In genomic region chr6:5143625-5144311, GRCh38 we compare ENCODE assay signal across 8 cellular contexts. TPM values are rescaled to one million over a fixed set of nuclear protein-coding genes. Genes with fewer than 3 reads are reported as not detected.
DNase-seq lines count a peak whose midpoint lies in the region; ATAC-seq, FAIRE-seq and TF ChIP-seq lines count a peak whose summit lies in the region.

No MANE protein-coding gene starts in this region.

- H3K9ac ChIP-seq in HepG2 (ENCODE audit: insufficient read depth, low read depth, low read length): no peak overlapping the region

- H3K4me3 Mint-ChIP-seq in activated CD4-positive, alpha-beta T cell treated with anti-CD3 and anti-CD28 coated beads for 36 hours: no peak overlapping the region

- no peaks in the 10 kb centered on the region for H3K4me1 Mint-ChIP-seq in activated CD4-positive, alpha-beta T cell treated with anti-CD3 and anti-CD28 coated beads for 36 hours

- peak; percentile 93 for TF ChIP-seq CTCF in HepG2 (CRISPR knock-in tag; IDR thresholded peaks at IDR 0.05)

- H4K20me1 ChIP-seq in HepG2 (ENCODE audit: insufficient read depth, low read length): no peaks in the 10 kb centered on the region

- H3K27me3 Mint-ChIP-seq in activated CD4-positive, alpha-beta T cell treated with anti-CD3 and anti-CD28 coated beads for 36 hours: no peaks in the 10 kb centered on the region

- ATAC-seq in HG03045 (IDR thresholded peaks at IDR 0.05; ENCODE audit: unreplicated experiment) (peak; percentile 52), HepG2 (peak; percentile 80), HG03025 (IDR thresholded peaks at IDR 0.05; ENCODE audit: low FRiP score, unreplicated experiment) (no peak)
- ATAC-seq in activated CD4-positive, alpha-beta T cell treated with anti-CD3 and anti-CD28 coated beads for 36 hours: peak; percentile 71

- H3K9me3 ChIP-seq in HepG2 (ENCODE audit: low read length): no peaks in the 10 kb centered on the region

- H2AFZ ChIP-seq in HepG2 (ENCODE audit: low read length): no peak overlapping the region

- no peak overlapping the region for H3K4me3 ChIP-seq in HepG2 (replicated peaks in 1 of 3; ENCODE audit: insufficient read depth in 1 of 3, low read depth in 2 of 3, low read length in 3 of 3)

- peaks cover 26% of the 10 kb centered on the region for H3K4me1 ChIP-seq in HepG2 (ENCODE audit: insufficient read depth, low read length)

- H3K27ac Mint-ChIP-seq in activated CD4-positive, alpha-beta T cell treated with anti-CD3 and anti-CD28 coated beads for 36 hours: no peak overlapping the region

- TF ChIP-seq RAD21 in HepG2 (CRISPR knock-in tag; IDR thresholded peaks at IDR 0.05): peak; percentile 92

- no peaks in the 10 kb centered on the region for H3K9me3 Mint-ChIP-seq in activated CD4-positive, alpha-beta T cell treated with anti-CD3 and anti-CD28 coated beads for 36 hours (ENCODE audit: low read depth)

- no TSS peak for BruUV-seq in HepG2 (replicated peaks; lab: Mats Ljungman, UMichigan)

- peak; percentile 83 for FAIRE-seq in HepG2 (lab: Jason Lieb, UNC)

- in situ Hi-C loops in HepG2 (cut with HindIII; ENCODE audit: extremely low pct_ligation_motif_present, low pct_unique_long_range_greater_than_20kb): loop anchor here (5.0 kb wide), 1 partner anchor 159 kb away; no protein-coding TSS in a partner anchor

- TF ChIP-seq POLR2A in HepG2 (IDR thresholded peaks at IDR 0.05; ENCODE audit: insufficient read depth in 1 of 2, low read depth in 2 of 2, low read length in 2 of 2): no peak

- CTCF ChIA-PET in activated CD4-positive, alpha-beta T cell treated with anti-CD3 and anti-CD28 coated beads for 36 hours (lab: Charles Lee): interaction anchor here (0.7 to 2.5 kb wide), 55 partner anchors 9 to 1403 kb away, joined by 3 to 23 read pairs (median 4); partner anchors contain the start of gene FARS2
- CTCF ChIA-PET in HepG2 (lab: Yijun Ruan, JAX; ENCODE audit: low intra/inter-chr PET ratio, low total read pairs): interaction anchor here (0.9 to 1.9 kb wide), 6 partner anchors 29 to 259 kb away, joined by 3 to 16 read pairs (median 7); no protein-coding TSS in a partner anchor

- H3K4me2 ChIP-seq in HepG2 (ENCODE audit: low read depth, low read length): no peak overlapping the region

- no peaks in the 10 kb centered on the region for H3K79me2 ChIP-seq in HepG2 (ENCODE audit: insufficient read depth, low read length)

- no peak overlapping the region for H3K27ac ChIP-seq in HepG2 (ENCODE audit: extremely low read length, insufficient read depth, low read length)

- DNase-seq in DMS53 (lab: John Stamatoyannopoulos, UW) (peak; percentile 89), NCI-H510A treated with DMSO at 0.1 percent for 48 hours (lab: John Stamatoyannopoulos, UW) (peak; percentile 83), cerebellar nuclear complex (lab: John Stamatoyannopoulos, UW) (peak; percentile 16 to 55), HepG2 (ENCODE audit: low spot score) (peak; percentile 75)
- peak; percentile 91 for DNase-seq in activated CD4-positive, alpha-beta T cell treated with anti-CD3 and anti-CD28 coated beads for 36 hours
- peak; percentile 66 to 81 for DNase-seq in stimulated activated CD4-positive, alpha-beta T cell treated with anti-CD3 and anti-CD28 coated beads, Interleukin-4, amount 100 ng/mL, for 4 hours

- intact Hi-C loops in activated CD4-positive, alpha-beta T cell treated with anti-CD3 and anti-CD28 coated beads for 36 hours (cut with DNase I, micrococcal nuclease): loop anchor here (1.0 to 5.0 kb wide), 8 partner anchors 69 to 1404 kb away; partner anchors contain the start of genes FARS2 (in 1 of the 2) and LYRM4 (in 1 of the 2)
- intact Hi-C loops in HepG2 (cut with micrococcal nuclease; ENCODE audit: unreplicated experiment): loop anchor here (1.0 to 5.0 kb wide), 6 partner anchors 64 to 259 kb away; partner anchors contain the start of genes FARS2 and LYRM4

- POLR2A ChIA-PET in activated CD4-positive, alpha-beta T cell treated with anti-CD3 and anti-CD28 coated beads for 36 hours (lab: Charles Lee): no interaction called here
- POLR2A ChIA-PET in HepG2 (lab: Yijun Ruan, JAX): interaction anchor here (0.6 to 0.7 kb wide), 2 partner anchors 85 to 116 kb away, joined by 3 read pairs; partner anchors contain the start of gene LYRM4

- H3K36me3 ChIP-seq in HepG2 (replicated peaks in 1 of 2; ENCODE audit: control insufficient read depth in 1 of 2, insufficient read depth in 2 of 2, low read length in 2 of 2): peaks cover 2% of the 10 kb centered on the region in 2 experiments; a peak in 2 of 5 replicates

- H3K27me3 ChIP-seq in HepG2 (ENCODE audit: control insufficient read depth in 1 of 2, insufficient read depth in 2 of 2, low read length in 2 of 2): no peaks in the 10 kb centered on the region

- TF ChIP-seq EP300 in HepG2 (IDR thresholded peaks at IDR 0.05; ENCODE audit: low read depth in 2 of 2, low read length in 2 of 2): no peak
- no peak for TF ChIP-seq EP300 in HepG2 (CRISPR knock-in tag; IDR thresholded peaks at IDR 0.05; ENCODE audit: borderline replicate concordance)

- WGBS in HepG2 (ENCODE audit: low lambda C conversion rate): 48% methylated on average over 9 of the region's 9 CpGs

- no peaks in the 10 kb centered on the region for H3K36me3 Mint-ChIP-seq in activated CD4-positive, alpha-beta T cell treated with anti-CD3 and anti-CD28 coated beads for 36 hours (ENCODE audit: low read depth)

TF ChIP-seq in HepG2, 621 proteins besides CTCF, POLR2A, EP300 and RAD21 (continues in another document):
- no peak for TF ChIP-seq ZNF263 (CRISPR knock-in tag; IDR thresholded peaks at IDR 0.05)
- TF ChIP-seq ZNF773 (CRISPR knock-in tag; IDR thresholded peaks at IDR 0.05; ENCODE audit: borderline replicate concordance): no peak
- TF ChIP-seq EED (CRISPR knock-in tag; IDR thresholded peaks at IDR 0.05): no peak
- no peak for TF ChIP-seq MEIS1 (CRISPR knock-in tag; IDR thresholded peaks at IDR 0.05; ENCODE audit: borderline replicate concordance)
- TF ChIP-seq ZBTB38 (CRISPR knock-in tag; IDR thresholded peaks at IDR 0.05): no peak
- no peak for TF ChIP-seq SMYD3 (CRISPR knock-in tag; IDR thresholded peaks at IDR 0.05)
- TF ChIP-seq ZNF160 (CRISPR knock-in tag; IDR thresholded peaks at IDR 0.05): no peak
- TF ChIP-seq CC2D1A (CRISPR knock-in tag; IDR thresholded peaks at IDR 0.05): no peak
- no peak for TF ChIP-seq ZNF619 (CRISPR knock-in tag; IDR thresholded peaks at IDR 0.05)
- TF ChIP-seq IKZF4 (CRISPR knock-in tag; IDR thresholded peaks at IDR 0.05; ENCODE audit: borderline replicate concordance, low read depth, not compliant biosample characterization): no peak
- 0 out of 2 replicates have a peak, but pooled peaks have one; percentile 57 for TF ChIP-seq ZSCAN9 (CRISPR knock-in tag; IDR thresholded peaks at IDR 0.05; ENCODE audit: borderline replicate concordance)
- TF ChIP-seq KLF9 (CRISPR knock-in tag; IDR thresholded peaks at IDR 0.05; ENCODE audit: low read depth): no peak
- no peak for TF ChIP-seq ISL2 (CRISPR knock-in tag; IDR thresholded peaks at IDR 0.05)
- TF ChIP-seq CEBPB (IDR thresholded peaks at IDR 0.05; ENCODE audit: borderline replicate concordance, low read depth, low read length): no peak
- no peak for TF ChIP-seq TRIM24 (CRISPR knock-in tag; IDR thresholded peaks at IDR 0.05)
- TF ChIP-seq RFX5 (IDR thresholded peaks at IDR 0.05; ENCODE audit: low read depth, low read length): no peak

RNA-seq across cellular contexts. Expression of gene PPP1R3G, which starts 58.6 kb away (rescaled TPM):
- under 1 TPM; 0.09 to 0.11 TPM for total RNA-seq in activated CD4-positive, alpha-beta T cell treated with anti-CD3 and anti-CD28 coated beads for 36 hours
- total RNA-seq in HepG2 (2016; rRNA removed; fragmentation: Illumina TruSeq; extraction: Trizol): 0.56 and 1.2 TPM in 2 replicates
- total RNA-seq in HepG2 (2016; cell fraction: cytosol; rRNA removed; fragmentation: Illumina TruSeq; extraction: Trizol; ENCODE audit: low read depth): 0.18 and 0.20 TPM in 2 replicates
- 0.61 and 1.0 TPM in 2 replicates for total RNA-seq in HepG2 (2016; cell fraction: insoluble cytoplasmic fraction; rRNA removed; fragmentation: Illumina TruSeq; extraction: Trizol)
- total RNA-seq in HepG2 (2016; cell fraction: membrane; rRNA removed; fragmentation: Illumina TruSeq; extraction: Trizol): 0.52 and 0.74 TPM in 2 replicates
- total RNA-seq in HepG2 (2016; cell fraction: nucleus; rRNA removed; fragmentation: Illumina TruSeq; extraction: Trizol): 0.88 and 1.0 TPM in 2 replicates
- 1.3 and 1.8 TPM in 2 replicates for polyA plus RNA-seq in HepG2 (2011; rRNA removed)
- polyA plus RNA-seq in HepG2 (2011; cell fraction: cytosol; rRNA removed): 1.5 and 1.9 TPM in 2 replicates
- 3.4 and 3.6 TPM in 2 replicates for polyA plus RNA-seq in HepG2 (2011; cell fraction: nucleus; rRNA removed)
- 2.0 and 2.2 TPM in 2 replicates for polyA plus RNA-seq in HepG2 (2012)
- 0.11 TPM in 2 replicates for polyA plus RNA-seq in HepG2 (2016; cell fraction: cytosol; fragmentation: Illumina TruSeq; extraction: Trizol; ENCODE audit: low read depth)
- 0.44 and 0.60 TPM in 2 replicates for polyA plus RNA-seq in HepG2 (2016; cell fraction: insoluble cytoplasmic fraction; fragmentation: Illumina TruSeq; extraction: Trizol; ENCODE audit: low read depth)
- polyA plus RNA-seq in HepG2 (2016; cell fraction: membrane; fragmentation: Illumina TruSeq; extraction: Trizol; ENCODE audit: low read depth): 0.29 and 0.52 TPM in 2 replicates
- 0.61 and 0.77 TPM in 2 replicates for polyA plus RNA-seq in HepG2 (2016; cell fraction: nucleus; fragmentation: Illumina TruSeq; extraction: Trizol; ENCODE audit: insufficient read depth, low read depth)
- 0.14 and 3.0 TPM in 2 replicates for polyA minus RNA-seq in HepG2 (2011; rRNA and poly(A)+ RNA removed; ENCODE audit: low replicate concordance)
- 2.1 and 2.3 TPM in 2 replicates for polyA minus RNA-seq in HepG2 (2011; cell fraction: cytosol; rRNA and poly(A)+ RNA removed)
- polyA minus RNA-seq in HepG2 (2011; cell fraction: nucleus; rRNA and poly(A)+ RNA removed): 4.5 and 4.8 TPM in 2 replicates

Comparison
In these comparisons a context has a peak if more than half of its experiments do, and no peak if none do; other contexts are left out.
1. DNase-seq: peak in every context shown above with its lines; median percentile 91 in activated CD4-positive, alpha-beta T cell treated with anti-CD3 and anti-CD28 coated beads for 36 hours; 89 in DMS53; 83 in NCI-H510A treated with DMSO at 0.1 percent for 48 hours; 75 in HepG2; 74 in stimulated activated CD4-positive, alpha-beta T cell treated with anti-CD3 and anti-CD28 coated beads, Interleukin-4, amount 100 ng/mL, for 4 hours; 36 in cerebellar nuclear complex.